12 cellular contexts compared by ENCODE assay signal in the genomic region with DNA sequence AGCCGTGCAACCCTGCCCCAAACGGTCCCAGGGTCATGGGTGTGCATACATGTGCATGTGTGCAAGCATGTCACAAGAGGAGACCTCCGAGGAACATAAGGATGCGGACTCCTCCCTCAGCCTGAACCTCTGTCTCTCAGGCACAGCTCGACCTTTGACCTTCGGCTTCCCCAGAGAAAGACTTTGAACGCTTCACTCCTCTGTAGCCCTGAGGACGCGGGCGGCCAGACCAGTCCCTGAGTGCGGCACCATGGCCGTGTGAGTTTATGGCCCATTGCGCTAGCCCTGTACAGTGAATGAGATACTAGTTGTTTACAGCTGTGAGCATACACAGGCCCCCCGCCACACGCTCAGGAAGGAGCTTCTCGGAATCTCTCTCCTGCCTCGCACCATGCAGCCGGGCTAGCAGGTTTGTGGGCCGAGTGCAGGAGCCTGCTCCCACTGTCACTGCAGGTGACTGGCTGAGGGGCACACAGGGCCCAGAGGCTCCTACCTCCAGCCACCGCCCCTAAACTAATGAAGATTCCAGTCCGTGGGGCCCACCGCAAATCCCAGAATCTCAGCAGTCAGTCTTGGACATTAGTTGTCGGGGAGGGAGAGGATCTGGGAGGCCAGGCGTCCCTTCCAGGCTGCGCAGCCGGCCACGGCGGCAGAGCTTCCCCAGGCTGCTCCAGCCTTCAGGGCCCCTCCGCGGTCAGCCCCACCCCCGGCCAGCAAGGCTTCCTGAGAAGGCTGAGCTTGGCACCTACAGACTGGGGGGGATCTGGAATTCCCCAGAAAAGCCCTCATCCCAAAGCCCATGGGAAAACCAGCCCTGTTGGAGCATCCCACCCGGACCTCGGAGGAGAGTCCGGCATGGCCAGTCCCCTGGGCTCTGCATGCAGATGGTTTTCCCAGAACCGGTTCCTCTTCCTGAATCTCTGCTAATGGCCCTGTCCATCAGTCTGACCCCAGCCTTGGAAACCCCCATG. TPM values are rescaled to one million over a fixed set of nuclear protein-coding genes. Genes with fewer than 3 reads are reported as not detected.
A peak's percentile ranks its signal among the peaks of the same experiment; 100 is the strongest.
DNase-seq lines count a peak whose midpoint lies in the region; ATAC-seq and TF ChIP-seq lines count a peak whose summit lies in the region.
"Had no signal": no experiment of that assay in that cellular context is flagged by ENCODE, and none has a peak within 500 bp of the region (broad histone marks: within the 10 kb centered on the region; RNA-seq: fewer than 3 reads in every experiment).

No MANE protein-coding gene starts in this region.

- H3K4me3 ChIP-seq in liver (ENCODE audit: low read depth in 1 of 3, low read length in 3 of 3): no peak overlapping the region
- H3K4me3 ChIP-seq in stomach: no peak overlapping the region
- H3K4me3 ChIP-seq in dorsolateral prefrontal cortex: no peak overlapping the region

- H3K4me3 Mint-ChIP-seq in activated CD8-positive, alpha-beta T cell treated with anti-CD3 and anti-CD28 coated beads for 36 hours: peak overlapping the region; percentile 12
- H3K4me3 Mint-ChIP-seq in activated CD8-positive, alpha-beta T cell treated with anti-CD3 and anti-CD28 coated beads, Interleukin-2, amount 10 ng/mL, durations not matched to agents 7 days and 5 days: no peak overlapping the region
- no peak overlapping the region for H3K4me3 Mint-ChIP-seq in chondrocyte (ENCODE audit: unreplicated experiment)

- H3K36me3 ChIP-seq in liver (ENCODE audit: control insufficient read depth in 4 of 4, insufficient read depth in 3 of 4, low read depth in 1 of 4, low read length in 3 of 4): no peaks in the 10 kb centered on the region
- no peaks in the 10 kb centered on the region for H3K36me3 ChIP-seq in stomach

- H3K4me1 Mint-ChIP-seq in activated CD8-positive, alpha-beta T cell treated with anti-CD3 and anti-CD28 coated beads for 36 hours (ENCODE audit: low read depth): peaks cover 75% of the 10 kb centered on the region
- peaks cover 56% of the 10 kb centered on the region for H3K4me1 Mint-ChIP-seq in activated CD8-positive, alpha-beta T cell treated with anti-CD3 and anti-CD28 coated beads, Interleukin-2, amount 10 ng/mL, durations not matched to agents 7 days and 5 days (ENCODE audit: low read depth)
- H3K4me1 Mint-ChIP-seq in chondrocyte (ENCODE audit: low read depth): peaks cover 61% of the 10 kb centered on the region

- H3K4me1 ChIP-seq in liver (ENCODE audit: control insufficient read depth in 4 of 4, insufficient read depth in 4 of 4, low read length in 3 of 4): peaks cover 0 to 14% (median 5%) of the 10 kb centered on the region in 4 donors
- peaks cover 4 to 54% (median 26%) of the 10 kb centered on the region in 4 donors for H3K4me1 ChIP-seq in stomach

- H3K27ac ChIP-seq in liver (ENCODE audit: low read depth in 1 of 2, low read length in 2 of 2): peak overlapping the region; percentile 15 to 26
- H3K27ac ChIP-seq in stomach: peak overlapping the region in 3 of 5 donors; percentile 34 to 71 (median 69)
- H3K27ac ChIP-seq in dorsolateral prefrontal cortex: peak overlapping the region in 15 of 59 donors; percentile 3 to 77 (median 45)

- peaks cover 21% of the 10 kb centered on the region for H3K36me3 Mint-ChIP-seq in activated CD8-positive, alpha-beta T cell treated with anti-CD3 and anti-CD28 coated beads for 36 hours (ENCODE audit: low read depth)
- H3K36me3 Mint-ChIP-seq in activated CD8-positive, alpha-beta T cell treated with anti-CD3 and anti-CD28 coated beads, Interleukin-2, amount 10 ng/mL, durations not matched to agents 7 days and 5 days (ENCODE audit: low read depth): peaks cover 28% of the 10 kb centered on the region
- peaks cover 2% of the 10 kb centered on the region for H3K36me3 Mint-ChIP-seq in chondrocyte (ENCODE audit: low read depth)

- POLR2A ChIA-PET in activated CD8-positive, alpha-beta T cell treated with anti-CD3 and anti-CD28 coated beads for 36 hours (lab: Charles Lee): interaction anchor here (0.7 to 12.3 kb wide), 4 partner anchors 10 to 305 kb away, joined by 3 to 99 read pairs (median 4); no protein-coding TSS in a partner anchor
- POLR2A ChIA-PET in activated CD8-positive, alpha-beta T cell treated with anti-CD3 and anti-CD28 coated beads, Interleukin-2, amount 10 ng/mL, durations not matched to agents 7 days and 5 days (lab: Charles Lee): interaction anchor here (0.5 kb wide), 1 partner anchor 138 kb away, joined by 3 read pairs; no protein-coding TSS in a partner anchor

- H3K27ac Mint-ChIP-seq in activated CD8-positive, alpha-beta T cell treated with anti-CD3 and anti-CD28 coated beads for 36 hours: peak overlapping the region; percentile 69
- no peak overlapping the region for H3K27ac Mint-ChIP-seq in activated CD8-positive, alpha-beta T cell treated with anti-CD3 and anti-CD28 coated beads, Interleukin-2, amount 10 ng/mL, durations not matched to agents 7 days and 5 days
- H3K27ac Mint-ChIP-seq in chondrocyte (ENCODE audit: unreplicated experiment): peak overlapping the region; percentile 45

- no peak for TF ChIP-seq EP300 in stomach (IDR thresholded peaks at IDR 0.05)

- no peak for ATAC-seq in activated CD8-positive, alpha-beta T cell treated with anti-CD3 and anti-CD28 coated beads for 36 hours
- ATAC-seq in activated CD8-positive, alpha-beta T cell treated with anti-CD3 and anti-CD28 coated beads, Interleukin-2, amount 10 ng/mL, durations not matched to agents 7 days and 5 days: no peak
- no peak for ATAC-seq in HG03469 (IDR thresholded peaks at IDR 0.05; ENCODE audit: unreplicated experiment)

- H3K27me3 Mint-ChIP-seq in activated CD8-positive, alpha-beta T cell treated with anti-CD3 and anti-CD28 coated beads for 36 hours: no peaks in the 10 kb centered on the region
- no peaks in the 10 kb centered on the region for H3K27me3 Mint-ChIP-seq in activated CD8-positive, alpha-beta T cell treated with anti-CD3 and anti-CD28 coated beads, Interleukin-2, amount 10 ng/mL, durations not matched to agents 7 days and 5 days (ENCODE audit: low read depth)
- no peaks in the 10 kb centered on the region for H3K27me3 Mint-ChIP-seq in chondrocyte (ENCODE audit: low read depth)

- H3K9me3 ChIP-seq in liver (ENCODE audit: control insufficient read depth in 4 of 4, low read length in 3 of 4): no peaks in the 10 kb centered on the region
- H3K9me3 ChIP-seq in stomach: no peaks in the 10 kb centered on the region

- no peak for TF ChIP-seq CTCF in activated CD8-positive, alpha-beta T cell treated with anti-CD3 and anti-CD28 coated beads for 36 hours (IDR thresholded peaks at IDR 0.05)
- TF ChIP-seq CTCF in chondrocyte (IDR thresholded peaks at IDR 0.05): no peak
- no peak for TF ChIP-seq CTCF in liver (IDR thresholded peaks at IDR 0.05; ENCODE audit: low read depth, low read length, missing input control)
- TF ChIP-seq CTCF in stomach (IDR thresholded peaks at IDR 0.05): no peak
- TF ChIP-seq CTCF in dorsolateral prefrontal cortex (IDR thresholded peaks at IDR 0.05 in 54 of 56, conservative IDR thresholded peaks at IDR 0.05 in 2 of 56; ENCODE audit: low read depth in 1 of 56, partially characterized antibody in 56 of 56): no peak

- 77% methylated on average over 35 of the region's 35 CpGs for whole genome bisulfite sequencing in liver
- WGBS in stomach, 5 donors: 79 to 85% (median 82%) methylated on average over 33 to 35 of the region's 35 CpGs

- DNase-seq in activated CD8-positive, alpha-beta T cell treated with anti-CD3 and anti-CD28 coated beads for 36 hours: peak; percentile 12
- DNase-seq in activated CD8-positive, alpha-beta T cell treated with anti-CD3 and anti-CD28 coated beads, Interleukin-2, amount 10 ng/mL, durations not matched to agents 7 days and 5 days: no peak
- no peak for DNase-seq in chondrocyte (ENCODE audit: low spot score)
- DNase-seq in stomach: no peak
- no peak for DNase-seq in NCI-H1417 treated with DMSO at 0.1 percent for 48 hours (lab: John Stamatoyannopoulos, UW)
- DNase-seq in dorsolateral prefrontal cortex: no peak
- DNase-seq: activated gamma-delta T cell, NCI-H187 treated with DMSO at 0.1 percent for 48 hours had no signal

- intact Hi-C loops in activated CD8-positive, alpha-beta T cell treated with anti-CD3 and anti-CD28 coated beads for 36 hours (cut with micrococcal nuclease): no loop called here
- intact Hi-C loops in stomach (cut with DNase I; ENCODE audit: low total_unique reads): loop anchor here (10.0 kb wide), 1 partner anchor 57 kb away; no protein-coding TSS in a partner anchor
- intact Hi-C loops in dorsolateral prefrontal cortex (cut with DNase I): no loop called here

- H3K9ac ChIP-seq in liver (ENCODE audit: low read depth in 1 of 2, low read length in 2 of 2): no peak overlapping the region

- TF ChIP-seq POLR2A in stomach (IDR thresholded peaks at IDR 0.05): no peak

- no peak for TF ChIP-seq RAD21 in liver (IDR thresholded peaks at IDR 0.05)

- peaks cover 9% of the 10 kb centered on the region for H3K9me3 Mint-ChIP-seq in activated CD8-positive, alpha-beta T cell treated with anti-CD3 and anti-CD28 coated beads for 36 hours
- peaks cover under 1% of the 10 kb centered on the region for H3K9me3 Mint-ChIP-seq in activated CD8-positive, alpha-beta T cell treated with anti-CD3 and anti-CD28 coated beads, Interleukin-2, amount 10 ng/mL, durations not matched to agents 7 days and 5 days (ENCODE audit: insufficient read depth)
- H3K9me3 Mint-ChIP-seq in chondrocyte (ENCODE audit: low read depth): no peaks in the 10 kb centered on the region

- CTCF ChIA-PET in activated CD8-positive, alpha-beta T cell treated with anti-CD3 and anti-CD28 coated beads for 36 hours (lab: Charles Lee): interaction anchor here (0.8 to 2.1 kb wide), 2 partner anchors 10 to 11 kb away, joined by 3 to 8 read pairs; no protein-coding TSS in a partner anchor
- CTCF ChIA-PET in activated CD8-positive, alpha-beta T cell treated with anti-CD3 and anti-CD28 coated beads, Interleukin-2, amount 10 ng/mL, durations not matched to agents 7 days and 5 days (lab: Charles Lee): interaction anchor here (1.1 kb wide), 1 partner anchor 9 kb away, joined by 3 read pairs; no protein-coding TSS in a partner anchor

- H3K27me3 ChIP-seq in liver (ENCODE audit: control insufficient read depth in 4 of 4, insufficient read depth in 4 of 4, low read length in 3 of 4): no peaks in the 10 kb centered on the region
- no peaks in the 10 kb centered on the region for H3K27me3 ChIP-seq in stomach
- no peaks in the 10 kb centered on the region for H3K27me3 ChIP-seq in dorsolateral prefrontal cortex

RNA-seq across cellular contexts. Expression of a gene that starts 10.6 kb away (rescaled TPM):
- total RNA-seq in activated CD8-positive, alpha-beta T cell treated with anti-CD3 and anti-CD28 coated beads for 36 hours: 10 to 100 TPM; 28.9 to 32.3 TPM
- total RNA-seq in activated CD8-positive, alpha-beta T cell treated with anti-CD3 and anti-CD28 coated beads, Interleukin-2, amount 10 ng/mL, durations not matched to agents 7 days and 5 days: 10 to 100 TPM; 36.9 to 39.3 TPM
- total RNA-seq in chondrocyte: 29.9 to 40.0 TPM (median 31.2 TPM) in 3 replicates
- total RNA-seq in liver: 1 to 10 TPM; 5.8 to 5.9 TPM
- 1 to 10 TPM in 1 of 2 donors, under 1 TPM in 1; 0.64 to 1.8 TPM for polyA plus RNA-seq in liver
- total RNA-seq in stomach: 10 to 100 TPM in 1 of 5 donors, 1 to 10 TPM in 4; 3.8 to 22.3 (median 6.4) TPM
- polyA plus RNA-seq in stomach: 10 to 100 TPM in 2 of 3 donors, 1 to 10 TPM in 1; 3.7 to 11.8 (median 10.9) TPM
- 10 to 100 TPM; 31.0 to 93.4 (median 44.7) TPM for total RNA-seq in dorsolateral prefrontal cortex

RNA-seq across cellular contexts. Expression of a gene that starts 57.3 kb away (rescaled TPM):
- total RNA-seq in activated CD8-positive, alpha-beta T cell treated with anti-CD3 and anti-CD28 coated beads for 36 hours: not detected
- total RNA-seq in activated CD8-positive, alpha-beta T cell treated with anti-CD3 and anti-CD28 coated beads, Interleukin-2, amount 10 ng/mL, durations not matched to agents 7 days and 5 days: not detected
- total RNA-seq in chondrocyte (not detected in 3 replicates), liver (not detected), stomach (not detected), dorsolateral prefrontal cortex (1 to 10 TPM in 35 of 120 experiments, under 1 TPM in 16, not detected in 69; 0.46 to 3.7 (median 1.3) TPM)
- polyA plus RNA-seq in liver (not detected), stomach (not detected)
- total RNA-seq: G401, mucosa of gallbladder had no signal
